In the genomic region with DNA sequence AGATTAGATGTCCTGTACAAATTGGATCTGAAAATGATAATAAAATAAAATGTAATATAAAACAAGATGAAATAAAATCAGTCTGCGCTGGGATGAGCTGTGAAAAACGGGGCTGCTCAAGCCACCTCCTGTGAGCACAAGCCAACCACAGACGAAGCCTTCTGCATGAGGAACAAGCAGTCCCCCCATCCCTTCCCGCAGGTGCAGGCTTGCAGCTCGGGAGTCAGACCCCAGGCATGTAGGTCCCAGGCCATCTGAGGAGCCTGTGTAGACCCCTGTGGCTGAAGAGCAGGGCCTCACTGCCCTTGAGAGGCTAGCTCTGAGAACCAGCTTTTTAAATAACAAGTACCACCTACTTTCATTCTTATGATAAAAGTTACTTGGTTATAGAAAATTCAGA, we compare ENCODE assay signal across 22 cellular contexts.
DNase-seq lines count a peak whose midpoint lies in the region; TF ChIP-seq lines count a peak whose summit lies in the region.
"Had no signal": no experiment of that assay in that cellular context is flagged by ENCODE, and none has a peak within 500 bp of the region (broad histone marks: within the 10 kb centered on the region; RNA-seq: fewer than 3 reads in every experiment).

No MANE protein-coding gene starts in this region.

- no peak for TF ChIP-seq CTCF in ascending aorta (IDR thresholded peaks at IDR 0.05)
- no peak for TF ChIP-seq CTCF in spleen (IDR thresholded peaks at IDR 0.05 in 8 of 11, conservative IDR thresholded peaks at IDR 0.05 in 3 of 11)

- H3K36me3 ChIP-seq in ascending aorta (no peaks in the 10 kb centered on the region), spleen (peaks cover 0 to 13% (median 0%) of the 10 kb centered on the region in 6 donors)
- H3K36me3 ChIP-seq: transverse colon, WERI-Rb-1 had no signal

- H3K4me3 ChIP-seq in ascending aorta (no peak overlapping the region), spleen (no peak overlapping the region)
- H3K4me3 ChIP-seq: smooth muscle cell, transverse colon had no signal

- H3K27ac ChIP-seq in ascending aorta (peak overlapping the region; percentile 1 to 22), spleen (peak overlapping the region in 5 of 8 donors; percentile 15 to 57 (median 43))
- H3K27ac ChIP-seq: WERI-Rb-1 had no signal

- DNase-seq in DMS53 (lab: John Stamatoyannopoulos, UW) = peak; percentile 36
- no peak for DNase-seq in DMS53 treated with DMSO at 0.1 percent for 48 hours (lab: John Stamatoyannopoulos, UW; ENCODE audit: unreplicated experiment)
- no peak for DNase-seq in ascending aorta (ENCODE audit: low spot score in 2 of 2)
- DNase-seq in mesenteric fat pad (ENCODE audit: low spot score) = peak; percentile 74
- DNase-seq in spleen = no peak
- no peak for DNase-seq in RKO (ENCODE audit: low spot score)
- DNase-seq in activated CD4-positive, alpha-beta T cell treated with anti-CD3 and anti-CD28 coated beads, Interleukin-2, amount 50 U/mL, for 1 hour = no peak
- DNase-seq in DMS79 treated with DMSO at 0.1 percent for 48 hours (lab: John Stamatoyannopoulos, UW) = no peak
- DNase-seq: 8988T; activated CD8-positive, alpha-beta memory T cell treated with anti-CD3 and anti-CD28 coated beads, Interleukin-2, amount 50 U/mL, for 48 hours; activated naive CD8-positive, alpha-beta T cell treated with anti-CD3 and anti-CD28 coated beads, Interleukin-2, amount 10 ng/mL, durations not matched to agents 7 days and 5 days; DND-41; effector memory CD4-positive, alpha-beta T cell; Karpas-422; NCI-H1930; NCI-H226; NCI-H748 treated with DMSO at 0.1 percent for 48 hours; stimulated activated CD4-positive, alpha-beta T cell treated with anti-CD3 and anti-CD28 coated beads, Interleukin-2, amount 100 ng/mL, for 48 hours; stimulated activated naive CD4-positive, alpha-beta T cell; WERI-Rb-1 had no signal

- no peaks in the 10 kb centered on the region for H3K9me3 ChIP-seq in ascending aorta
- no peaks in the 10 kb centered on the region for H3K9me3 ChIP-seq in spleen
- H3K9me3 ChIP-seq: transverse colon had no signal

- H3K4me1 ChIP-seq in ascending aorta (peaks cover 12 to 24% of the 10 kb centered on the region in 2 donors), spleen (peaks cover 22 to 73% (median 35%) of the 10 kb centered on the region in 6 donors)

- intact Hi-C loops in ascending aorta (cut with DNase I) (no loop called here), spleen (cut with DNase I; ENCODE audit: low total_unique reads) (loop anchor here (10.0 kb wide), 1 partner anchor 116 kb away; no protein-coding TSS in a partner anchor)

- WGBS in spleen, 5 donors = 70 to 78% (median 74%) methylated on average over 5 of the region's 5 CpGs

- H3K27me3 ChIP-seq in ascending aorta = no peaks in the 10 kb centered on the region
- H3K27me3 ChIP-seq in spleen (replicated peaks in 1 of 7) = no peaks in the 10 kb centered on the region
- H3K27me3 ChIP-seq: transverse colon had no signal

- no peak for TF ChIP-seq POLR2A in spleen (IDR thresholded peaks at IDR 0.05)

Comparison
In these comparisons a context has a peak if more than half of its experiments do, and no peak if none do; other contexts are left out.
1. DNase-seq: peak in DMS53 (single experiment) and mesenteric fat pad (single experiment); none in DMS53 treated with DMSO at 0.1 percent for 48 hours (single experiment), ascending aorta (0 of 2), spleen (single experiment), RKO (single experiment), activated CD4-positive, alpha-beta T cell treated with anti-CD3 and anti-CD28 coated beads, Interleukin-2, amount 50 U/mL, for 1 hour (single experiment) and DMS79 treated with DMSO at 0.1 percent for 48 hours (single experiment).